1 cellular context compared by ENCODE assay signal in the genomic region with DNA sequence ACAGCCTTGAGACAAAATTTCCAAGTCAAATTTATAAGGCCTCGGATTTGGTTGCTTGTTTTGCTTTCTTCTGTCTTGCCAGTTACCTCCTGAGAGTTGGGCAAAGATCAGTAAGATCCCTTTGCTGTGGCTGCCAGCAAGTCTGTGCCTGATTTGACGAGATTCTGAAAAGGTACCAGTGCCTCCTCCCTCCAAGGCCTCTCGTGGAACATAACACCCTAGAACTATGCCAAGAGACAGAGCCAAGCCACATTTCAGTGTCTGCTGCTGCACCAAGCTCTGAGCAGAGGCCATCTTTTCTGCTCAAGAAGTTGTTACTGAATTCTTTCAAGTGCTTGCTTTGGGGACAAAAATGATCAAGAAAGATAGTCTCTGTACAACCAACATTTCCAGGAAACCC.
TF ChIP-seq lines count a peak whose summit lies in the region.

No MANE protein-coding gene starts in this region.

TF ChIP-seq in GM23338, 12 proteins besides CTCF, POLR2A, EP300 and RAD21 (continued from another document):
- TF ChIP-seq, protein P1, sequence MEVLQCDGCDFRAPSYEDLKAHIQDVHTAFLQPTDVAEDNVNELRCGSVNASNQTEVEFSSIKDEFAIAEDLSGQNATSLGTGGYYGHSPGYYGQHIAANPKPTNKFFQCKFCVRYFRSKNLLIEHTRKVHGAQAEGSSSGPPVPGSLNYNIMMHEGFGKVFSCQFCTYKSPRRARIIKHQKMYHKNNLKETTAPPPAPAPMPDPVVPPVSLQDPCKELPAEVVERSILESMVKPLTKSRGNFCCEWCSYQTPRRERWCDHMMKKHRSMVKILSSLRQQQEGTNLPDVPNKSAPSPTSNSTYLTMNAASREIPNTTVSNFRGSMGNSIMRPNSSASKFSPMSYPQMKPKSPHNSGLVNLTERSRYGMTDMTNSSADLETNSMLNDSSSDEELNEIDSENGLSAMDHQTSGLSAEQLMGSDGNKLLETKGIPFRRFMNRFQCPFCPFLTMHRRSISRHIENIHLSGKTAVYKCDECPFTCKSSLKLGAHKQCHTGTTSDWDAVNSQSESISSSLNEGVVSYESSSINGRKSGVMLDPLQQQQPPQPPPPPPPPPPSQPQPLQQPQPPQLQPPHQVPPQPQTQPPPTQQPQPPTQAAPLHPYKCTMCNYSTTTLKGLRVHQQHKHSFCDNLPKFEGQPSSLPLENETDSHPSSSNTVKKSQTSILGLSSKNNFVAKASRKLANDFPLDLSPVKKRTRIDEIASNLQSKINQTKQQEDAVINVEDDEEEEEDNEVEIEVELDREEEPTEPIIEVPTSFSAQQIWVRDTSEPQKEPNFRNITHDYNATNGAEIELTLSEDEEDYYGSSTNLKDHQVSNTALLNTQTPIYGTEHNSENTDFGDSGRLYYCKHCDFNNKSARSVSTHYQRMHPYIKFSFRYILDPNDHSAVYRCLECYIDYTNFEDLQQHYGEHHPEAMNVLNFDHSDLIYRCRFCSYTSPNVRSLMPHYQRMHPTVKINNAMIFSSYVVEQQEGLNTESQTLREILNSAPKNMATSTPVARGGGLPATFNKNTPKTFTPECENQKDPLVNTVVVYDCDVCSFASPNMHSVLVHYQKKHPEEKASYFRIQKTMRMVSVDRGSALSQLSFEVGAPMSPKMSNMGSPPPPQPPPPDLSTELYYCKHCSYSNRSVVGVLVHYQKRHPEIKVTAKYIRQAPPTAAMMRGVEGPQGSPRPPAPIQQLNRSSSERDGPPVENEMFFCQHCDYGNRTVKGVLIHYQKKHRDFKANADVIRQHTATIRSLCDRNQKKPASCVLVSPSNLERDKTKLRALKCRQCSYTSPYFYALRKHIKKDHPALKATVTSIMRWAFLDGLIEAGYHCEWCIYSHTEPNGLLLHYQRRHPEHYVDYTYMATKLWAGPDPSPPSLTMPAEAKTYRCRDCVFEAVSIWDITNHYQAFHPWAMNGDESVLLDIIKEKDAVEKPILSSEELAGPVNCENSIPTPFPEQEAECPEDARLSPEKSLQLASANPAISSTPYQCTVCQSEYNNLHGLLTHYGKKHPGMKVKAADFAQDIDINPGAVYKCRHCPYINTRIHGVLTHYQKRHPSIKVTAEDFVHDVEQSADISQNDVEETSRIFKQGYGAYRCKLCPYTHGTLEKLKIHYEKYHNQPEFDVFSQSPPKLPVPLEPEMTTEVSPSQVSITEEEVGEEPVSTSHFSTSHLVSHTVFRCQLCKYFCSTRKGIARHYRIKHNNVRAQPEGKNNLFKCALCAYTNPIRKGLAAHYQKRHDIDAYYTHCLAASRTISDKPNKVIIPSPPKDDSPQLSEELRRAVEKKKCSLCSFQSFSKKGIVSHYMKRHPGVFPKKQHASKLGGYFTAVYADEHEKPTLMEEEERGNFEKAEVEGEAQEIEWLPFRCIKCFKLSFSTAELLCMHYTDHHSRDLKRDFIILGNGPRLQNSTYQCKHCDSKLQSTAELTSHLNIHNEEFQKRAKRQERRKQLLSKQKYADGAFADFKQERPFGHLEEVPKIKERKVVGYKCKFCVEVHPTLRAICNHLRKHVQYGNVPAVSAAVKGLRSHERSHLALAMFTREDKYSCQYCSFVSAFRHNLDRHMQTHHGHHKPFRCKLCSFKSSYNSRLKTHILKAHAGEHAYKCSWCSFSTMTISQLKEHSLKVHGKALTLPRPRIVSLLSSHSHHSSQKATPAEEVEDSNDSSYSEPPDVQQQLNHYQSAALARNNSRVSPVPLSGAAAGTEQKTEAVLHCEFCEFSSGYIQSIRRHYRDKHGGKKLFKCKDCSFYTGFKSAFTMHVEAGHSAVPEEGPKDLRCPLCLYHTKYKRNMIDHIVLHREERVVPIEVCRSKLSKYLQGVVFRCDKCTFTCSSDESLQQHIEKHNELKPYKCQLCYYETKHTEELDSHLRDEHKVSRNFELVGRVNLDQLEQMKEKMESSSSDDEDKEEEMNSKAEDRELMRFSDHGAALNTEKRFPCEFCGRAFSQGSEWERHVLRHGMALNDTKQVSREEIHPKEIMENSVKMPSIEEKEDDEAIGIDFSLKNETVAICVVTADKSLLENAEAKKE (CRISPR knock-in tag; IDR thresholded peaks at IDR 0.05), result no peak
- no peak for TF ChIP-seq NANOG (IDR thresholded peaks at IDR 0.05; ENCODE audit: borderline replicate concordance)
- TF ChIP-seq ZNF114 (CRISPR knock-in tag; IDR thresholded peaks at IDR 0.05), result no peak
- TF ChIP-seq JUNB (IDR thresholded peaks at IDR 0.05; ENCODE audit: unreplicated experiment), result no peak
- no peak for TF ChIP-seq EZH2phosphoT487 (IDR thresholded peaks at IDR 0.05; ENCODE audit: unreplicated experiment)
- TF ChIP-seq EZH2 (IDR thresholded peaks at IDR 0.05; ENCODE audit: low read depth, unreplicated experiment), result no peak
- no peak for TF ChIP-seq POLR2AphosphoS5 (IDR thresholded peaks at IDR 0.05; ENCODE audit: low read depth)
- no peak for TF ChIP-seq STAT1 (IDR thresholded peaks at IDR 0.05; ENCODE audit: unreplicated experiment)
- TF ChIP-seq ZNF331 (CRISPR knock-in tag; IDR thresholded peaks at IDR 0.05; ENCODE audit: low read depth), result no peak
- TF ChIP-seq, protein P2, sequence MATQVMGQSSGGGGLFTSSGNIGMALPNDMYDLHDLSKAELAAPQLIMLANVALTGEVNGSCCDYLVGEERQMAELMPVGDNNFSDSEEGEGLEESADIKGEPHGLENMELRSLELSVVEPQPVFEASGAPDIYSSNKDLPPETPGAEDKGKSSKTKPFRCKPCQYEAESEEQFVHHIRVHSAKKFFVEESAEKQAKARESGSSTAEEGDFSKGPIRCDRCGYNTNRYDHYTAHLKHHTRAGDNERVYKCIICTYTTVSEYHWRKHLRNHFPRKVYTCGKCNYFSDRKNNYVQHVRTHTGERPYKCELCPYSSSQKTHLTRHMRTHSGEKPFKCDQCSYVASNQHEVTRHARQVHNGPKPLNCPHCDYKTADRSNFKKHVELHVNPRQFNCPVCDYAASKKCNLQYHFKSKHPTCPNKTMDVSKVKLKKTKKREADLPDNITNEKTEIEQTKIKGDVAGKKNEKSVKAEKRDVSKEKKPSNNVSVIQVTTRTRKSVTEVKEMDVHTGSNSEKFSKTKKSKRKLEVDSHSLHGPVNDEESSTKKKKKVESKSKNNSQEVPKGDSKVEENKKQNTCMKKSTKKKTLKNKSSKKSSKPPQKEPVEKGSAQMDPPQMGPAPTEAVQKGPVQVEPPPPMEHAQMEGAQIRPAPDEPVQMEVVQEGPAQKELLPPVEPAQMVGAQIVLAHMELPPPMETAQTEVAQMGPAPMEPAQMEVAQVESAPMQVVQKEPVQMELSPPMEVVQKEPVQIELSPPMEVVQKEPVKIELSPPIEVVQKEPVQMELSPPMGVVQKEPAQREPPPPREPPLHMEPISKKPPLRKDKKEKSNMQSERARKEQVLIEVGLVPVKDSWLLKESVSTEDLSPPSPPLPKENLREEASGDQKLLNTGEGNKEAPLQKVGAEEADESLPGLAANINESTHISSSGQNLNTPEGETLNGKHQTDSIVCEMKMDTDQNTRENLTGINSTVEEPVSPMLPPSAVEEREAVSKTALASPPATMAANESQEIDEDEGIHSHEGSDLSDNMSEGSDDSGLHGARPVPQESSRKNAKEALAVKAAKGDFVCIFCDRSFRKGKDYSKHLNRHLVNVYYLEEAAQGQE (IDR thresholded peaks at IDR 0.05; ENCODE audit: unreplicated experiment), result no peak
